In genomic region chr6:13767121-13767794, GRCh38 we compare ENCODE assay signal across 1 cellular context.
TF ChIP-seq lines count a peak whose summit lies in the region.

No MANE protein-coding gene starts in this region.

TF ChIP-seq in HepG2, 621 proteins besides CTCF, POLR2A, EP300 and RAD21:
- TF ChIP-seq HNF4A (CRISPR knock-in tag; IDR thresholded peaks at IDR 0.05), result no peak
- no peak for TF ChIP-seq ZNF841 (CRISPR knock-in tag; IDR thresholded peaks at IDR 0.05; ENCODE audit: borderline replicate concordance)
- TF ChIP-seq ZFP90 (CRISPR knock-in tag; IDR thresholded peaks at IDR 0.05; ENCODE audit: borderline replicate concordance), result no peak
- no peak for TF ChIP-seq ZNF253 (CRISPR knock-in tag; IDR thresholded peaks at IDR 0.05; ENCODE audit: borderline replicate concordance)
- no peak for TF ChIP-seq ZSCAN9 (CRISPR knock-in tag; IDR thresholded peaks at IDR 0.05; ENCODE audit: borderline replicate concordance)
- TF ChIP-seq ZNF891 (CRISPR knock-in tag; IDR thresholded peaks at IDR 0.05), result no peak
- TF ChIP-seq XRCC5 (optimal IDR thresholded peaks at IDR 0.05; ENCODE audit: low read length), result peak; percentile 31
- no peak for TF ChIP-seq ZNF414 (CRISPR knock-in tag; IDR thresholded peaks at IDR 0.05)
- no peak for TF ChIP-seq NFIC (IDR thresholded peaks at IDR 0.05; ENCODE audit: low read length)
- no peak for TF ChIP-seq ZNF350 (CRISPR knock-in tag; IDR thresholded peaks at IDR 0.05; ENCODE audit: borderline replicate concordance, low read depth)
- TF ChIP-seq ZNF710 (CRISPR knock-in tag; IDR thresholded peaks at IDR 0.05; ENCODE audit: borderline replicate concordance), result no peak
- no peak for TF ChIP-seq TMF1 (CRISPR knock-in tag; IDR thresholded peaks at IDR 0.05; ENCODE audit: low read depth)
- TF ChIP-seq ZNF263 (CRISPR knock-in tag; IDR thresholded peaks at IDR 0.05), result peak; percentile 63; the same call in 1 of the 2 replicates
- TF ChIP-seq NFKB2 (CRISPR knock-in tag; IDR thresholded peaks at IDR 0.05; ENCODE audit: borderline replicate concordance), result no peak
- 0 out of 2 replicates have a peak, but pooled peaks have one; percentile 28 for TF ChIP-seq ZBTB38 (CRISPR knock-in tag; IDR thresholded peaks at IDR 0.05)
- 0 out of 2 replicates have a peak, but pooled peaks have one; percentile 25 for TF ChIP-seq ZMYM4 (CRISPR knock-in tag; IDR thresholded peaks at IDR 0.05)
- TF ChIP-seq ZNF687 (CRISPR knock-in tag; IDR thresholded peaks at IDR 0.05), result peak; percentile 40; the same call in 1 of the 2 replicates
- no peak for TF ChIP-seq RFX3 (CRISPR knock-in tag; IDR thresholded peaks at IDR 0.05)
- TF ChIP-seq ZBTB33 (CRISPR knock-in tag; IDR thresholded peaks at IDR 0.05), result peak; percentile 83
- TF ChIP-seq ZNF574 (CRISPR knock-in tag; IDR thresholded peaks at IDR 0.05), result 0 out of 2 replicates have a peak, but pooled peaks have one; percentile 31
- TF ChIP-seq ZNF280B (CRISPR knock-in tag; IDR thresholded peaks at IDR 0.05; ENCODE audit: borderline replicate concordance), result no peak
- TF ChIP-seq ZFX (CRISPR knock-in tag; IDR thresholded peaks at IDR 0.05; ENCODE audit: low read depth), result no peak
- no peak for TF ChIP-seq ATAD3A (CRISPR knock-in tag; IDR thresholded peaks at IDR 0.05)
- peak; percentile 36; the same call in 1 of the 2 replicates for TF ChIP-seq HOMEZ (CRISPR knock-in tag; IDR thresholded peaks at IDR 0.05; ENCODE audit: low read depth)
- TF ChIP-seq ZNF639 (CRISPR knock-in tag; conservative IDR thresholded peaks at IDR 0.05), result no peak
- TF ChIP-seq RNF2 (conservative IDR thresholded peaks at IDR 0.05; ENCODE audit: low read depth), result no peak
- no peak for TF ChIP-seq ZNF678 (CRISPR knock-in tag; IDR thresholded peaks at IDR 0.05)
- TF ChIP-seq SKIL (CRISPR knock-in tag; IDR thresholded peaks at IDR 0.05; ENCODE audit: borderline replicate concordance), result no peak
- peak; percentile 15 for TF ChIP-seq TEAD3 (CRISPR knock-in tag; optimal IDR thresholded peaks at IDR 0.05; ENCODE audit: borderline replicate concordance)
- peak; percentile 71 for TF ChIP-seq STAG1 (CRISPR knock-in tag; IDR thresholded peaks at IDR 0.05)
- TF ChIP-seq IKZF1 (IDR thresholded peaks at IDR 0.05), result no peak
- no peak for TF ChIP-seq HNF1B (CRISPR knock-in tag; IDR thresholded peaks at IDR 0.05)
TF ChIP-seq in HepG2: peak in this region for 10.
